Comparison of ENCODE assay signal across 18 cellular contexts in genomic region chr22:24291538-24292201, GRCh38. TPM values are rescaled to one million over a fixed set of nuclear protein-coding genes. Genes with fewer than 3 reads are reported as not detected.
DNase-seq lines count a peak whose midpoint lies in the region; ATAC-seq and TF ChIP-seq lines count a peak whose summit lies in the region.
"Had no signal": no experiment of that assay in that cellular context is flagged by ENCODE, and none has a peak within 500 bp of the region (broad histone marks: within the 10 kb centered on the region; RNA-seq: fewer than 3 reads in every experiment).

No MANE protein-coding gene starts in this region.

- WGBS in GM23248 (ENCODE audit: low coverage in 1 of 2, low lambda C conversion rate in 2 of 2, missing lambda C conversion rate in 2 of 2), 2 experiments = 94 to 98% methylated on average over 3 of the region's 3 CpGs
- WGBS in liver = 46% methylated on average over 3 of the region's 3 CpGs
- no CpG with 5 or more reads among the region's 3 CpGs for WGBS in neuronal stem cell (ENCODE audit: extremely low coverage in 2 of 2, insufficient read length in 2 of 2, insufficient replicate concordance in 1 of 2), 2 donors

- H3K79me2 ChIP-seq in GM23248 (ENCODE audit: insufficient read depth) = peaks cover 77% of the 10 kb centered on the region

- H3K36me3 Mint-ChIP-seq in naive thymus-derived CD8-positive, alpha-beta T cell = peaks cover 0 to 16% (median 0%) of the 10 kb centered on the region in 3 donors
- H3K36me3 Mint-ChIP-seq: activated naive CD4-positive, alpha-beta T cell treated with anti-CD3 and anti-CD28 coated beads, Interleukin-2, amount 50 U/mL, for 24 hours had no signal

- H3K4me3 ChIP-seq in GM23248 = no peak overlapping the region
- H3K4me3 ChIP-seq in liver (ENCODE audit: low read depth in 1 of 3, low read length in 3 of 3) = no peak overlapping the region
- no peak overlapping the region for H3K4me3 ChIP-seq in stomach smooth muscle (ENCODE audit: low read length in 2 of 2)
- no peak overlapping the region for H3K4me3 ChIP-seq in neuronal stem cell (ENCODE audit: low read length in 2 of 2)
- H3K4me3 ChIP-seq: HAP-1 had no signal

- H2BK5ac ChIP-seq in neuronal stem cell (ENCODE audit: low read length) = no peak overlapping the region

- H3K18ac ChIP-seq in neuronal stem cell (ENCODE audit: low read length) = no peak overlapping the region

- H3K23ac ChIP-seq in neuronal stem cell (ENCODE audit: low read depth, low read length, poor library complexity) = no peak overlapping the region

- no peak overlapping the region for H4K8ac ChIP-seq in neuronal stem cell (ENCODE audit: low read depth, low read length)

- TF ChIP-seq CTCF in liver (IDR thresholded peaks at IDR 0.05; ENCODE audit: low read depth, low read length, missing input control) = no peak

- H3K4me1 ChIP-seq in GM23248 (ENCODE audit: insufficient read depth) (peaks cover 42% of the 10 kb centered on the region), liver (ENCODE audit: control insufficient read depth in 4 of 4, insufficient read depth in 4 of 4, low read length in 3 of 4) (peaks cover 15 to 40% (median 31%) of the 10 kb centered on the region in 4 donors), stomach smooth muscle (ENCODE audit: control insufficient read depth, insufficient read depth, low read length) (peaks cover 15% of the 10 kb centered on the region), neuronal stem cell (ENCODE audit: control insufficient read depth in 2 of 2, insufficient read depth in 1 of 2, low read depth in 1 of 2, low read length in 2 of 2) (peaks cover 8 to 14% of the 10 kb centered on the region in 2 donors)

- no peak overlapping the region for H2AK5ac ChIP-seq in neuronal stem cell (ENCODE audit: low read depth, low read length)

- H3F3A ChIP-seq in GM23248 (ENCODE audit: insufficient read depth) = peaks cover 46% of the 10 kb centered on the region

- no peak for TF ChIP-seq RAD21 in liver (IDR thresholded peaks at IDR 0.05)

- no peaks in the 10 kb centered on the region for H3K27me3 ChIP-seq in GM23248 (replicated peaks; ENCODE audit: insufficient read depth)
- no peaks in the 10 kb centered on the region for H3K27me3 ChIP-seq in liver (ENCODE audit: control insufficient read depth in 4 of 4, insufficient read depth in 4 of 4, low read length in 3 of 4)
- no peaks in the 10 kb centered on the region for H3K27me3 ChIP-seq in stomach smooth muscle (ENCODE audit: control insufficient read depth in 1 of 2, insufficient read depth in 2 of 2, low read length in 2 of 2)
- no peaks in the 10 kb centered on the region for H3K27me3 ChIP-seq in neuronal stem cell (ENCODE audit: control insufficient read depth in 3 of 3, insufficient read depth in 3 of 3, low read depth in 1 of 3, low read length in 3 of 3)
- H3K27me3 ChIP-seq: brain microvascular endothelial cell had no signal

- no peak overlapping the region for H3K9ac ChIP-seq in GM23248
- no peak overlapping the region for H3K9ac ChIP-seq in liver (ENCODE audit: low read depth in 1 of 2, low read length in 2 of 2)
- H3K9ac ChIP-seq in stomach smooth muscle (ENCODE audit: low read length in 2 of 2) = no peak overlapping the region
- H3K9ac ChIP-seq in neuronal stem cell (ENCODE audit: low read depth, low read length, poor library complexity) = no peak overlapping the region

- DNase-seq in GM23248 (no peak), neuronal stem cell (ENCODE audit: low spot score) (no peak)
- no peak for DNase-seq in naive thymus-derived CD8-positive, alpha-beta T cell
- DNase-seq in stimulated activated CD4-positive, alpha-beta T cell treated with anti-CD3 and anti-CD28 coated beads, Interleukin-15, amount 100 ng/mL, for 24 hours = no peak
- DNase-seq: activated CD4-positive, alpha-beta T cell treated with anti-CD3 and anti-CD28 coated beads, Interleukin-2, amount 10 ng/mL, durations not matched to agents 7 days and 5 days; activated T-cell treated with anti-CD3 and anti-CD28 coated beads for 4 hours; brain microvascular endothelial cell; hippocampal formation; kidney; NCI-H187 treated with DMSO at 0.1 percent for 48 hours; NCI-H510A treated with DMSO at 0.1 percent for 48 hours; PC-3; stimulated activated naive CD8-positive, alpha-beta T cell treated with anti-CD3 and anti-CD28 coated beads, Interleukin-15, Interleukin-2, amounts not matched to agents 100 U/mL and 50 U/mL, for 24 hours had no signal

- H3K27ac Mint-ChIP-seq in naive thymus-derived CD8-positive, alpha-beta T cell = peak overlapping the region in 2 of 10 donors; percentile 25 to 27
- H3K27ac Mint-ChIP-seq: activated CD4-positive, alpha-beta T cell treated with anti-CD3 and anti-CD28 coated beads, Interleukin-2, amount 10 ng/mL, durations not matched to agents 7 days and 5 days; activated naive CD4-positive, alpha-beta T cell treated with anti-CD3 and anti-CD28 coated beads, Interleukin-2, amount 50 U/mL, for 24 hours had no signal

- no peaks in the 10 kb centered on the region for H3K79me1 ChIP-seq in neuronal stem cell (ENCODE audit: low read depth, low read length)

- H3K9me3 Mint-ChIP-seq in naive thymus-derived CD8-positive, alpha-beta T cell = no peaks in the 10 kb centered on the region
- H3K9me3 Mint-ChIP-seq: activated CD4-positive, alpha-beta T cell treated with anti-CD3 and anti-CD28 coated beads, Interleukin-2, amount 10 ng/mL, durations not matched to agents 7 days and 5 days; activated naive CD4-positive, alpha-beta T cell treated with anti-CD3 and anti-CD28 coated beads, Interleukin-2, amount 50 U/mL, for 24 hours had no signal

- no peak overlapping the region for H4K91ac ChIP-seq in neuronal stem cell (ENCODE audit: low read depth, low read length, poor library complexity)

- H3K4me2 ChIP-seq in GM23248 (ENCODE audit: unreplicated experiment) = peak overlapping the region; percentile 31
- no peak overlapping the region for H3K4me2 ChIP-seq in neuronal stem cell (ENCODE audit: insufficient read depth, low read length, poor library complexity, severe bottlenecking)

- no peak overlapping the region for H2BK12ac ChIP-seq in neuronal stem cell (ENCODE audit: low read length)

- no peaks in the 10 kb centered on the region for H3K27me3 Mint-ChIP-seq in naive thymus-derived CD8-positive, alpha-beta T cell
- H3K27me3 Mint-ChIP-seq: activated CD4-positive, alpha-beta T cell treated with anti-CD3 and anti-CD28 coated beads, Interleukin-2, amount 10 ng/mL, durations not matched to agents 7 days and 5 days; activated naive CD4-positive, alpha-beta T cell treated with anti-CD3 and anti-CD28 coated beads, Interleukin-2, amount 50 U/mL, for 24 hours had no signal

- no peaks in the 10 kb centered on the region for H3K9me2 ChIP-seq in GM23248 (ENCODE audit: insufficient read depth)

- H3K4me1 Mint-ChIP-seq in naive thymus-derived CD8-positive, alpha-beta T cell = peaks cover 16 to 51% (median 46%) of the 10 kb centered on the region in 4 donors

- no peak overlapping the region for H3K4me3 Mint-ChIP-seq in naive thymus-derived CD8-positive, alpha-beta T cell
- H3K4me3 Mint-ChIP-seq: activated CD4-positive, alpha-beta T cell treated with anti-CD3 and anti-CD28 coated beads, Interleukin-2, amount 10 ng/mL, durations not matched to agents 7 days and 5 days; activated naive CD4-positive, alpha-beta T cell treated with anti-CD3 and anti-CD28 coated beads, Interleukin-2, amount 50 U/mL, for 24 hours had no signal

- no peak overlapping the region for H2BK120ac ChIP-seq in neuronal stem cell (ENCODE audit: low read depth, low read length)

- no peak overlapping the region for H3K14ac ChIP-seq in neuronal stem cell (ENCODE audit: low read length)

- POLR2A ChIA-PET in naive thymus-derived CD8-positive, alpha-beta T cell (lab: Charles Lee) = no interaction called here

- no peak overlapping the region for H3K4ac ChIP-seq in neuronal stem cell (ENCODE audit: low read length)

- H3K9me3 ChIP-seq in GM23248 (ENCODE audit: low read depth) (no peaks in the 10 kb centered on the region), liver (ENCODE audit: control insufficient read depth in 4 of 4, low read length in 3 of 4) (no peaks in the 10 kb centered on the region), stomach smooth muscle (ENCODE audit: control insufficient read depth in 2 of 2, low read length in 2 of 2) (no peaks in the 10 kb centered on the region), neuronal stem cell (replicated peaks in 1 of 2; ENCODE audit: control insufficient read depth in 2 of 2, insufficient read depth in 1 of 2, low read depth in 1 of 2, low read length in 2 of 2) (no peaks in the 10 kb centered on the region)
- H3K9me3 ChIP-seq: HAP-1 had no signal

- H3K27ac ChIP-seq in GM23248 = peak overlapping the region; percentile 69; the same call in 1 of the 2 replicates
- H3K27ac ChIP-seq in liver (ENCODE audit: low read depth in 1 of 2, low read length in 2 of 2) = peak overlapping the region; percentile 74 to 88
- H3K27ac ChIP-seq in stomach smooth muscle (ENCODE audit: low read length) = peak overlapping the region; percentile 42
- H3K27ac ChIP-seq in neuronal stem cell (replicated peaks; ENCODE audit: low read length) = no peak overlapping the region
- H3K27ac ChIP-seq: brain microvascular endothelial cell had no signal

- no peak for ATAC-seq in SK-N-SH treated with all-trans-retinoic acid at 6 μM for 48 hours
- no peak for ATAC-seq in naive thymus-derived CD8-positive, alpha-beta T cell
- ATAC-seq: PC-3; stimulated activated naive CD8-positive, alpha-beta T cell treated with anti-CD3 and anti-CD28 coated beads, Interleukin-15, Interleukin-2, amounts not matched to agents 100 U/mL and 50 U/mL, for 24 hours had no signal

- H4K20me1 ChIP-seq in GM23248 (ENCODE audit: insufficient read depth) = no peaks in the 10 kb centered on the region

- in situ Hi-C loops in GM23248 (cut with MboI) = no loop called here

- H3K36me3 ChIP-seq in GM23248 (ENCODE audit: low read depth) (no peaks in the 10 kb centered on the region), liver (ENCODE audit: control insufficient read depth in 4 of 4, insufficient read depth in 3 of 4, low read depth in 1 of 4, low read length in 3 of 4) (no peaks in the 10 kb centered on the region), stomach smooth muscle (ENCODE audit: control insufficient read depth in 2 of 2, insufficient read depth in 2 of 2, low read length in 2 of 2) (no peaks in the 10 kb centered on the region), neuronal stem cell (replicated peaks in 1 of 2; ENCODE audit: control insufficient read depth in 2 of 2, insufficient read depth in 2 of 2, low read length in 2 of 2) (peaks cover 0 to 11% of the 10 kb centered on the region in 2 donors)
- H3K36me3 ChIP-seq: brain microvascular endothelial cell, HAP-1 had no signal

- H2AFZ ChIP-seq in GM23248 = no peak overlapping the region
- no peak overlapping the region for H2AFZ ChIP-seq in neuronal stem cell (ENCODE audit: low read length)

- H2BK15ac ChIP-seq in neuronal stem cell (ENCODE audit: low read length) = no peak overlapping the region

RNA-seq across cellular contexts. Expression of gene SPECC1L, which starts 21.0 kb away (rescaled TPM):
- 34.0 and 39.1 TPM in 2 replicates for total RNA-seq in GM23248 (2014; rRNA removed; shearing (Covaris generic))
- polyA plus RNA-seq in GM23248 (2016; fragmentation: Nextera tagmentation; extraction: Ambion mirVana) (21.1 and 23.9 TPM in 2 replicates), liver (1 to 10 TPM; 5.4 to 8.2 TPM)
- total RNA-seq in liver = 10 to 100 TPM; 16.3 to 22.3 TPM
- polyA plus RNA-seq in neuronal stem cell (2013, experiment 1 of 2) = 24.1 TPM
- 26.0 TPM for polyA plus RNA-seq in neuronal stem cell (2013, experiment 2 of 2)
- 10 to 100 TPM; 67.6 to 71.4 TPM for total RNA-seq in naive thymus-derived CD8-positive, alpha-beta T cell
- polyA plus RNA-seq in naive thymus-derived CD8-positive, alpha-beta T cell = 10 to 100 TPM in 1 of 3 donors, 1 to 10 TPM in 2; 6.6 to 16.6 (median 8.0) TPM

RNA-seq across cellular contexts. Expression of gene GGT5, which starts 46.8 kb away (rescaled TPM):
- total RNA-seq in GM23248 (2014; rRNA removed; shearing (Covaris generic)) = 0.38 and 1.3 TPM in 2 replicates
- polyA plus RNA-seq in GM23248 (2016; fragmentation: Nextera tagmentation; extraction: Ambion mirVana) (5.0 and 5.1 TPM in 2 replicates), liver (10 to 100 TPM; 19.6 to 35.0 TPM)
- 10 to 100 TPM in 1 of 2 donors, 1 to 10 TPM in 1; 6.3 to 20.7 TPM for total RNA-seq in liver
- polyA plus RNA-seq in neuronal stem cell (2013, experiment 1 of 2) = not detected
- 0.01 TPM for polyA plus RNA-seq in neuronal stem cell (2013, experiment 2 of 2)
- under 1 TPM in 1 of 2 experiments, not detected in 1; 0.08 TPM for total RNA-seq in naive thymus-derived CD8-positive, alpha-beta T cell
- not detected for polyA plus RNA-seq in naive thymus-derived CD8-positive, alpha-beta T cell
